In genomic region chr4:27001398-27002164, GRCh38 we compare ENCODE assay signal across 30 cellular contexts.
DNase-seq lines count a peak whose midpoint lies in the region; ATAC-seq, FAIRE-seq and TF ChIP-seq lines count a peak whose summit lies in the region.
"Had no signal": no experiment of that assay in that cellular context is flagged by ENCODE, and none has a peak within 500 bp of the region (broad histone marks: within the 10 kb centered on the region; RNA-seq: fewer than 3 reads in every experiment).

No MANE protein-coding gene starts in this region.

- TF ChIP-seq POLR2A in GM12878 (IDR thresholded peaks at IDR 0.05; ENCODE audit: low read depth, low read length) = no peak

- in situ Hi-C loops in GM12878 (cut with MboI) = no loop called here

- no peak for TF ChIP-seq RAD21 in GM12878 (IDR thresholded peaks at IDR 0.05; ENCODE audit: insufficient read depth, low read depth, low read length)

- RAD21 ChIA-PET in GM12878 (lab: Charles Lee; ENCODE audit: unreplicated experiment) = interaction anchor here (0.8 to 1.6 kb wide), 8 partner anchors 10 to 214 kb away, joined by 3 to 6 read pairs (median 4); no protein-coding TSS in a partner anchor

- POLR2A ChIA-PET in GM12878 (lab: Charles Lee) = interaction anchor here (0.6 kb wide), 1 partner anchor 68 kb away, joined by 4 read pairs; no protein-coding TSS in a partner anchor

- no peak overlapping the region for H2AFZ ChIP-seq in Karpas-422 (ENCODE audit: low read length)
- no peak overlapping the region for H2AFZ ChIP-seq in GM12878 (ENCODE audit: control insufficient read depth, low read depth, low read length)

- TF ChIP-seq CTCF in natural killer cell (IDR thresholded peaks at IDR 0.05) (no peak), GM12878 (IDR thresholded peaks at IDR 0.05 in 2 of 3, conservative IDR thresholded peaks at IDR 0.05 in 1 of 3; ENCODE audit: control insufficient read depth in 2 of 3, extremely low read depth in 1 of 3, insufficient read depth in 1 of 3, low read depth in 3 of 3, low read length in 3 of 3) (0 out of 6 replicates have a peak, but pooled peaks of 1 of the 3 experiments have one; percentile 5)

- H3K9me2 ChIP-seq in Karpas-422 (replicated peaks; ENCODE audit: insufficient read depth, low read length) = no peaks in the 10 kb centered on the region
- H3K9me2 ChIP-seq: SK-N-SH had no signal

- H3K36me3 ChIP-seq in Karpas-422 (ENCODE audit: insufficient read depth, low read length) = peaks cover 23% of the 10 kb centered on the region; the same call in 1 of the 2 replicates
- no peaks in the 10 kb centered on the region for H3K36me3 ChIP-seq in GM12878 (ENCODE audit: control insufficient read depth in 2 of 2, insufficient read depth in 2 of 2, low read length in 1 of 2)
- H3K36me3 ChIP-seq: cardiac muscle cell, esophagus squamous epithelium, left lung, ovary, right atrium auricular region, vagina had no signal

- peaks cover 5% of the 10 kb centered on the region for H3K36me3 Mint-ChIP-seq in natural killer cell
- H3K36me3 Mint-ChIP-seq in natural killer cell treated with Interleukin-12 subunit alpha and Interleukin-12 subunit beta and Interleukin-15 and Interleukin-18, amount 100 ng/mL, for 72 hours = peaks cover 10% of the 10 kb centered on the region
- peaks cover 14% of the 10 kb centered on the region for H3K36me3 Mint-ChIP-seq in stimulated activated memory B cell treated with anti-CD40 and anti-IgM and Interleukin-4, amounts not matched to agents 10 μg/mL and 1 μg/mL and 100 μg/mL, for 72 hours

- BruUV-seq in GM12878 (replicated peaks; lab: Mats Ljungman, UMichigan) = no TSS peak

- H3K4me1 Mint-ChIP-seq in natural killer cell = peaks cover 21 to 31% of the 10 kb centered on the region in 2 donors
- H3K4me1 Mint-ChIP-seq in natural killer cell treated with Interleukin-12 subunit alpha and Interleukin-12 subunit beta and Interleukin-15 and Interleukin-18, amount 100 ng/mL, for 72 hours (ENCODE audit: low read depth in 2 of 2) = peaks cover 35 to 39% of the 10 kb centered on the region in 2 donors
- peaks cover 24% of the 10 kb centered on the region for H3K4me1 Mint-ChIP-seq in stimulated activated memory B cell treated with anti-CD40 and anti-IgM and Interleukin-4, amounts not matched to agents 10 μg/mL and 1 μg/mL and 100 μg/mL, for 72 hours

- no peaks in the 10 kb centered on the region for H3K27me3 Mint-ChIP-seq in natural killer cell (ENCODE audit: low read depth in 2 of 2)
- no peaks in the 10 kb centered on the region for H3K27me3 Mint-ChIP-seq in natural killer cell treated with Interleukin-12 subunit alpha and Interleukin-12 subunit beta and Interleukin-15 and Interleukin-18, amount 100 ng/mL, for 72 hours
- no peaks in the 10 kb centered on the region for H3K27me3 Mint-ChIP-seq in stimulated activated memory B cell treated with anti-CD40 and anti-IgM and Interleukin-4, amounts not matched to agents 10 μg/mL and 1 μg/mL and 100 μg/mL, for 72 hours
- H3K27me3 Mint-ChIP-seq: activated CD4-positive, alpha-beta memory T cell treated with anti-CD3 and anti-CD28 coated beads, Interleukin-2, amount 10 ng/mL, durations not matched to agents 7 days and 5 days had no signal

- TF ChIP-seq EP300 in GM12878 (IDR thresholded peaks at IDR 0.05; ENCODE audit: borderline replicate concordance in 1 of 2, control insufficient read depth in 1 of 2, low read depth in 2 of 2, low read length in 2 of 2) = no peak

- H3K27ac ChIP-seq in Karpas-422 (ENCODE audit: low read length) = peak overlapping the region; percentile 58
- H3K27ac ChIP-seq in GM12878 (ENCODE audit: control insufficient read depth, insufficient read depth) = no peak overlapping the region
- H3K27ac ChIP-seq: BLaER1, cardiac muscle cell, coronary artery, esophagus squamous epithelium, left lung, ovary, right atrium auricular region, vagina had no signal

- intact Hi-C loops in natural killer cell (cut with micrococcal nuclease) = loop anchor here (5.0 kb wide), 1 partner anchor 139 kb away; the partner anchor contains the start of gene STIM2
- intact Hi-C loops in GM12878 (cut with micrococcal nuclease; ENCODE audit: unreplicated experiment) = loop anchor here (2.0 kb wide), 1 partner anchor 141 kb away; the partner anchor contains the start of gene STIM2

- SMC1A ChIA-PET in GM12878 (lab: Charles Lee; ENCODE audit: uncharacterized antibody, unreplicated experiment) = interaction anchor here (0.7 to 3.0 kb wide), 11 partner anchors 8 to 570 kb away, joined by 3 to 14 read pairs (median 3); no protein-coding TSS in a partner anchor

- H4K20me1 ChIP-seq in Karpas-422 (ENCODE audit: insufficient read depth, low read depth, low read length) = no peaks in the 10 kb centered on the region
- H4K20me1 ChIP-seq in GM12878 (ENCODE audit: control insufficient read depth, insufficient read depth) = no peaks in the 10 kb centered on the region

- ATAC-seq in natural killer cell (no peak), GM12878 (peak; percentile 48)
- ATAC-seq in natural killer cell treated with Interleukin-12 subunit alpha and Interleukin-12 subunit beta and Interleukin-15 and Interleukin-18, amount 100 ng/mL, for 72 hours = no peak
- ATAC-seq in stimulated activated memory B cell treated with anti-CD40 and anti-IgM and Interleukin-4, amounts not matched to agents 10 μg/mL and 1 μg/mL and 100 μg/mL, for 72 hours = no peak

- no peak for FAIRE-seq in GM12878 (lab: Jason Lieb, UNC)
- FAIRE-seq: D721Med, frontal cortex had no signal

- WGBS in GM12878 (ENCODE audit: insufficient coverage, insufficient replicate concordance, low lambda C conversion rate, missing lambda C conversion rate) = 77% methylated on average over 4 of the region's 4 CpGs

- H3K4me2 ChIP-seq in Karpas-422 (ENCODE audit: low read depth, low read length, poor library complexity, severe bottlenecking) (no peak overlapping the region), GM12878 (ENCODE audit: control insufficient read depth, insufficient read depth) (no peak overlapping the region)
- H3K4me2 ChIP-seq: BLaER1, SK-N-SH had no signal

- peak overlapping the region; percentile 58 to 65 for H3K27ac Mint-ChIP-seq in natural killer cell
- H3K27ac Mint-ChIP-seq in natural killer cell treated with Interleukin-12 subunit alpha and Interleukin-12 subunit beta and Interleukin-15 and Interleukin-18, amount 100 ng/mL, for 72 hours = peak overlapping the region in 1 of 2 donors; percentile 47
- H3K27ac Mint-ChIP-seq in stimulated activated memory B cell treated with anti-CD40 and anti-IgM and Interleukin-4, amounts not matched to agents 10 μg/mL and 1 μg/mL and 100 μg/mL, for 72 hours = peak overlapping the region; percentile 22
- H3K27ac Mint-ChIP-seq: activated CD4-positive, alpha-beta memory T cell treated with anti-CD3 and anti-CD28 coated beads, Interleukin-2, amount 10 ng/mL, durations not matched to agents 7 days and 5 days; stimulated activated effector memory CD8-positive, alpha-beta T cell treated with anti-CD3 and anti-CD28 coated beads, Interleukin-12 subunit alpha, Interleukin-12 subunit beta, amount 100 ng/mL, for 72 hours had no signal

- no peak for DNase-seq in natural killer cell
- DNase-seq in natural killer cell treated with Interleukin-12 subunit alpha and Interleukin-12 subunit beta and Interleukin-15 and Interleukin-18, amount 100 ng/mL, for 72 hours (ENCODE audit: low spot score) = no peak
- DNase-seq in Karpas-422 = no peak
- DNase-seq in GM12878 (ENCODE audit: low read depth, low spot score) = no peak
- no peak for DNase-seq in NCI-H1092 treated with DMSO at 0.1 percent for 48 hours (lab: John Stamatoyannopoulos, UW)
- no peak for DNase-seq in pons (ENCODE audit: low spot score)
- no peak for DNase-seq in HK-2 (ENCODE audit: unreplicated experiment)
- DNase-seq: activated CD4-positive, alpha-beta memory T cell treated with anti-CD3 and anti-CD28 coated beads, Interleukin-2, amount 10 ng/mL, durations not matched to agents 7 days and 5 days; activated CD4-positive, CD25-positive, alpha-beta regulatory T cell; activated gamma-delta T cell treated with Interleukin-2 at 50 U/mL for 16 hours; EL; esophagus squamous epithelium; GOT3; hippocampal formation; left lung; NCI-H1092; NCI-H187 treated with DMSO at 0.1 percent for 48 hours; ovary; SK-N-SH; stimulated activated CD4-positive, alpha-beta T cell treated with anti-CD3 and anti-CD28 coated beads, Interleukin-2, amount 100 ng/mL, for 48 hours had no signal

- H3K4me3 ChIP-seq in Karpas-422 (ENCODE audit: low read length) (no peak overlapping the region), GM12878 (no peak overlapping the region)
- H3K4me3 ChIP-seq: BLaER1, cardiac muscle cell, coronary artery, esophagus squamous epithelium, left lung, ovary, right atrium auricular region, vagina had no signal

- no peak overlapping the region for H3K9ac ChIP-seq in Karpas-422 (ENCODE audit: low read length)
- no peak overlapping the region for H3K9ac ChIP-seq in GM12878 (ENCODE audit: control insufficient read depth, insufficient read depth, low read length)
- H3K9ac ChIP-seq: BLaER1, SK-N-SH had no signal

- H3K4me3 Mint-ChIP-seq in natural killer cell = no peak overlapping the region
- no peak overlapping the region for H3K4me3 Mint-ChIP-seq in natural killer cell treated with Interleukin-12 subunit alpha and Interleukin-12 subunit beta and Interleukin-15 and Interleukin-18, amount 100 ng/mL, for 72 hours
- no peak overlapping the region for H3K4me3 Mint-ChIP-seq in stimulated activated memory B cell treated with anti-CD40 and anti-IgM and Interleukin-4, amounts not matched to agents 10 μg/mL and 1 μg/mL and 100 μg/mL, for 72 hours
- H3K4me3 Mint-ChIP-seq: activated CD4-positive, alpha-beta memory T cell treated with anti-CD3 and anti-CD28 coated beads, Interleukin-2, amount 10 ng/mL, durations not matched to agents 7 days and 5 days; nephron; stimulated activated effector memory CD8-positive, alpha-beta T cell treated with anti-CD3 and anti-CD28 coated beads, Interleukin-12 subunit alpha, Interleukin-12 subunit beta, amount 100 ng/mL, for 72 hours had no signal

- CTCF ChIA-PET in GM12878 (lab: Yijun Ruan, JAX) = interaction anchor here (0.7 to 1.7 kb wide), 9 partner anchors 8 to 542 kb away, joined by 3 to 9 read pairs (median 4); no protein-coding TSS in a partner anchor

- H3K9me3 ChIP-seq in Karpas-422 (ENCODE audit: low read length) (no peaks in the 10 kb centered on the region), GM12878 (replicated peaks; ENCODE audit: control insufficient read depth, insufficient read depth, low read length) (no peaks in the 10 kb centered on the region)
- H3K9me3 ChIP-seq: BLaER1, esophagus squamous epithelium, left lung, ovary, right atrium auricular region, SK-N-SH, vagina had no signal

- H3K4me1 ChIP-seq in Karpas-422 (ENCODE audit: low read length) (peaks cover 69% of the 10 kb centered on the region), GM12878 (ENCODE audit: control insufficient read depth, insufficient read depth, low read length) (peaks cover 6% of the 10 kb centered on the region; the same call in 1 of the 2 replicates)
- H3K4me1 ChIP-seq: esophagus squamous epithelium, vagina had no signal

- H3K79me2 ChIP-seq in Karpas-422 (ENCODE audit: low read length) (peaks cover 80% of the 10 kb centered on the region), GM12878 (ENCODE audit: control insufficient read depth, insufficient read depth, low read length) (no peaks in the 10 kb centered on the region)

- no peaks in the 10 kb centered on the region for H3K9me3 Mint-ChIP-seq in natural killer cell
- H3K9me3 Mint-ChIP-seq in natural killer cell treated with Interleukin-12 subunit alpha and Interleukin-12 subunit beta and Interleukin-15 and Interleukin-18, amount 100 ng/mL, for 72 hours = no peaks in the 10 kb centered on the region
- H3K9me3 Mint-ChIP-seq in stimulated activated memory B cell treated with anti-CD40 and anti-IgM and Interleukin-4, amounts not matched to agents 10 μg/mL and 1 μg/mL and 100 μg/mL, for 72 hours = no peaks in the 10 kb centered on the region
- H3K9me3 Mint-ChIP-seq: activated CD4-positive, alpha-beta memory T cell treated with anti-CD3 and anti-CD28 coated beads, Interleukin-2, amount 10 ng/mL, durations not matched to agents 7 days and 5 days; nephron; stimulated activated effector memory CD8-positive, alpha-beta T cell treated with anti-CD3 and anti-CD28 coated beads, Interleukin-12 subunit alpha, Interleukin-12 subunit beta, amount 100 ng/mL, for 72 hours had no signal

- H3K27me3 ChIP-seq in Karpas-422 (ENCODE audit: low read length) (no peaks in the 10 kb centered on the region), GM12878 (replicated peaks in 1 of 2; ENCODE audit: control insufficient read depth in 2 of 2, insufficient read depth in 2 of 2, low read length in 1 of 2) (no peaks in the 10 kb centered on the region)
- H3K27me3 ChIP-seq: BLaER1, cardiac muscle cell, esophagus squamous epithelium, left lung, ovary, right atrium auricular region, vagina had no signal
